Comparison of ENCODE assay signal across 8 cellular contexts in the genomic region with DNA sequence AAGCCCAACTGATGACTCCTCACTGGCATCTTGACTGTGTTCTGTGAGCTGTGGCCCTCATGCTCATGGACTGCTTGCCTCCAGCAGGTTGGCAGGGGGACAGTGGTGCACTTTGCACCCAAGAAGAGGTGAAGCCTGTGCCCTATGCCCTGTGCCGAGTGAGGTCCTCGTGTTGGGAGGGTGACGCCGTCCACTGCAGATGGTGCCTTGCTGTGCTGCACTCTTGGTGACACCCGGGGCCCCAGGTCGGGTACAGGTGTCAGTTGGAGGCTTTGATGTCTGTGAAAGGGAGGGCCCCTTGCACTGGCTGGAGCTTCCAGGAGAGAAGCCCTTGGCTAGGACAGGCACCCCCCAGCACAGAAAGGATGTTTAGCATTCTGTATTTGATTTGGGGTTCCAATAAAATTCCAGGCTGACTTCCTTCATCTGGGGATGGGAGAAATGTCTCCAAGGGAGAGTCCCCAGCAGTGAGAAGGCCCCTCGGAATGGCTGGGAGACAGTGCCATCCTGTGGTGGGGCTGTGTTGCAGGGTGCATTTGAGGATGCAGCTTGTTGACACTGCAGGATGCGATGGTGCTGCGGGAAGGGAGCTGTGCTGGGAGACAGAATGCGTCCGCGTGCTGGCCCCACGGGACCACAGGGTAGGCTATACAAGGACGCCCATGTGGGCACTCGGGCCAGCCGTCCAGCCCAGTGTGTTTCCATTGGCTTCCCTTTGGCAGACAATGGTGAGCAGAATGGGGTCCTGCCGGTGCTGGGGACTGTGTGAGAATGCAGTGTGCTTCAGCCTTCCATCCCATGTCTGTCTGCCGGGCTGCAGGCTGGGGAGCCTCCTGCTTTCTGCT. TPM values are rescaled to one million over a fixed set of nuclear protein-coding genes. Genes with fewer than 3 reads are reported as not detected.
DNase-seq lines count a peak whose midpoint lies in the region; ATAC-seq and TF ChIP-seq lines count a peak whose summit lies in the region.

No MANE protein-coding gene starts in this region.

- intact Hi-C loops in left ventricle myocardium inferior (cut with micrococcal nuclease) (no loop called here), Right ventricle myocardium superior (cut with DNase I) (no loop called here)

- peaks cover 51% of the 10 kb centered on the region for H3K4me1 ChIP-seq in left ventricle myocardium inferior
- H3K4me1 ChIP-seq in liver (ENCODE audit: control insufficient read depth in 4 of 4, insufficient read depth in 4 of 4, low read length in 3 of 4) = peaks cover 13 to 83% (median 73%) of the 10 kb centered on the region in 4 donors

- H3K27ac ChIP-seq in left ventricle myocardium inferior (replicated peaks) = peak overlapping the region; percentile 16
- peak overlapping the region; percentile 18 to 66 for H3K27ac ChIP-seq in liver (ENCODE audit: low read depth in 1 of 2, low read length in 2 of 2)

- DNase-seq in left ventricle myocardium inferior = no peak
- no peak for DNase-seq in Right ventricle myocardium superior
- DNase-seq in RPMI8226 = peak; percentile 18
- DNase-seq in activated naive CD8-positive, alpha-beta T cell treated with anti-CD3 and anti-CD28 coated beads, Interleukin-2, amount 50 U/mL, for 16 hours (ENCODE audit: low read depth, low spot score) = peak; percentile 32
- DNase-seq in omental fat pad (ENCODE audit: low spot score) = no peak

- H3K27me3 ChIP-seq in left ventricle myocardium inferior (ENCODE audit: low read depth) (no peaks in the 10 kb centered on the region), liver (ENCODE audit: control insufficient read depth in 4 of 4, insufficient read depth in 4 of 4, low read length in 3 of 4) (no peaks in the 10 kb centered on the region)

- ATAC-seq in Right ventricle myocardium superior (ENCODE audit: poor library complexity) (no peak), HG03460 (IDR thresholded peaks at IDR 0.05; ENCODE audit: unreplicated experiment) (no peak), GM21528 (IDR thresholded peaks at IDR 0.05; ENCODE audit: low FRiP score, unreplicated experiment) (no peak), omental fat pad (ENCODE audit: low FRiP score) (no peak)

- WGBS in liver = 23% methylated on average over 18 of the region's 18 CpGs

- H3K4me3 ChIP-seq in left ventricle myocardium inferior (no peak overlapping the region), liver (ENCODE audit: low read depth in 1 of 3, low read length in 3 of 3) (no peak overlapping the region)

- H3K9me3 ChIP-seq in left ventricle myocardium inferior (replicated peaks) (no peaks in the 10 kb centered on the region), liver (ENCODE audit: control insufficient read depth in 4 of 4, low read length in 3 of 4) (no peaks in the 10 kb centered on the region)

- TF ChIP-seq RAD21 in liver (IDR thresholded peaks at IDR 0.05) = peak; percentile 78 to 82

- TF ChIP-seq CTCF in left ventricle myocardium inferior (IDR thresholded peaks at IDR 0.05; ENCODE audit: borderline replicate concordance) (peak; percentile 49), liver (IDR thresholded peaks at IDR 0.05; ENCODE audit: low read depth, low read length, missing input control) (peak; percentile 57), omental fat pad (IDR thresholded peaks at IDR 0.05) (no peak)

- H3K36me3 ChIP-seq in left ventricle myocardium inferior (peaks cover 33% of the 10 kb centered on the region), liver (ENCODE audit: control insufficient read depth in 4 of 4, insufficient read depth in 3 of 4, low read depth in 1 of 4, low read length in 3 of 4) (peaks cover 0 to 10% (median 2%) of the 10 kb centered on the region in 4 donors)

- H3K9ac ChIP-seq in liver (ENCODE audit: low read depth in 1 of 2, low read length in 2 of 2) = no peak overlapping the region

TF ChIP-seq in liver, 16 proteins besides CTCF, POLR2A, EP300 and RAD21:
- peak in 1 of 2 donors; percentile 38 for TF ChIP-seq JUND (IDR thresholded peaks at IDR 0.05)
- TF ChIP-seq FOXA2 (IDR thresholded peaks at IDR 0.05) = peak; percentile 53
- peak in 1 of 2 donors; percentile 13 for TF ChIP-seq GABPA (IDR thresholded peaks at IDR 0.05 in 1 of 2, conservative IDR thresholded peaks at IDR 0.05 in 1 of 2)
- TF ChIP-seq RXRA (IDR thresholded peaks at IDR 0.05) = peak; percentile 69 to 91
- TF ChIP-seq HNF4A (conservative IDR thresholded peaks at IDR 0.05) = peak; percentile 91 to 95
- peak; percentile 88 for TF ChIP-seq HNF4G (IDR thresholded peaks at IDR 0.05)
- TF ChIP-seq SP1 (IDR thresholded peaks at IDR 0.05) = peak; percentile 87
- peak; percentile 44 for TF ChIP-seq YY1 (IDR thresholded peaks at IDR 0.05)
- no peak for TF ChIP-seq NR2F2 (IDR thresholded peaks at IDR 0.05)
- TF ChIP-seq FOXA1 (IDR thresholded peaks at IDR 0.05) = no peak

RNA-seq across cellular contexts. Expression of a gene that starts 2.5 kb away (rescaled TPM):
- total RNA-seq in left ventricle myocardium inferior = 42.4 TPM
- 39.2 TPM for total RNA-seq in Right ventricle myocardium superior
- 1 to 10 TPM; 2.9 to 7.7 TPM for total RNA-seq in liver
- 10 to 100 TPM in 1 of 2 donors, 1 to 10 TPM in 1; 5.8 to 11.8 TPM for polyA plus RNA-seq in liver
- 10 to 100 TPM in 3 of 4 donors, 1 to 10 TPM in 1; 9.5 to 23.3 (median 16.4) TPM for total RNA-seq in omental fat pad

RNA-seq across cellular contexts. Expression of a gene that starts 12.1 kb away (rescaled TPM):
- total RNA-seq in left ventricle myocardium inferior = 27.8 TPM
- 21.9 TPM for total RNA-seq in Right ventricle myocardium superior
- total RNA-seq in liver = 10 to 100 TPM; 26.2 to 32.9 TPM
- polyA plus RNA-seq in liver = 10 to 100 TPM; 19.9 to 24.1 TPM
- total RNA-seq in omental fat pad = 10 to 100 TPM; 32.4 to 58.5 (median 49.0) TPM

RNA-seq across cellular contexts. Expression of a gene that starts 13.2 kb away (rescaled TPM):
- 39.6 TPM for total RNA-seq in left ventricle myocardium inferior
- total RNA-seq in Right ventricle myocardium superior = 32.7 TPM
- total RNA-seq in liver = 100 to 1,000 TPM in 1 of 2 donors, 10 to 100 TPM in 1; 77.4 to 102 TPM
- polyA plus RNA-seq in liver = 10 to 100 TPM; 62.3 to 98.1 TPM
- total RNA-seq in omental fat pad = 100 to 1,000 TPM; 146 to 285 (median 159) TPM

RNA-seq across cellular contexts. Expression of a gene that starts 21.7 kb away (rescaled TPM):
- total RNA-seq in left ventricle myocardium inferior (not detected), Right ventricle myocardium superior (0.30 TPM), liver (not detected), omental fat pad (1 to 10 TPM in 1 of 4 donors, under 1 TPM in 2, not detected in 1; 0.28 to 1.8 (median 0.56) TPM)
- polyA plus RNA-seq in liver = not detected

RNA-seq across cellular contexts. Expression of a gene that starts 49.1 kb away (rescaled TPM):
- 16.8 TPM for total RNA-seq in left ventricle myocardium inferior
- total RNA-seq in Right ventricle myocardium superior = 15.4 TPM
- 10 to 100 TPM; 22.6 to 27.1 TPM for total RNA-seq in liver
- 1 to 10 TPM; 7.9 to 9.0 TPM for polyA plus RNA-seq in liver
- 10 to 100 TPM; 16.9 to 33.5 (median 24.1) TPM for total RNA-seq in omental fat pad

Comparison
In these comparisons a context has a peak if more than half of its experiments do, and no peak if none do; other contexts are left out.
1. DNase-seq: peak in RPMI8226 (single experiment) and activated naive CD8-positive, alpha-beta T cell treated with anti-CD3 and anti-CD28 coated beads, Interleukin-2, amount 50 U/mL, for 16 hours (single experiment); none in left ventricle myocardium inferior (single experiment), Right ventricle myocardium superior (single experiment) and omental fat pad (single experiment).
2. CTCF ChIP-seq: peak in left ventricle myocardium inferior (single experiment) and liver (single experiment); none in omental fat pad (0 of 3).